In the genomic region with DNA sequence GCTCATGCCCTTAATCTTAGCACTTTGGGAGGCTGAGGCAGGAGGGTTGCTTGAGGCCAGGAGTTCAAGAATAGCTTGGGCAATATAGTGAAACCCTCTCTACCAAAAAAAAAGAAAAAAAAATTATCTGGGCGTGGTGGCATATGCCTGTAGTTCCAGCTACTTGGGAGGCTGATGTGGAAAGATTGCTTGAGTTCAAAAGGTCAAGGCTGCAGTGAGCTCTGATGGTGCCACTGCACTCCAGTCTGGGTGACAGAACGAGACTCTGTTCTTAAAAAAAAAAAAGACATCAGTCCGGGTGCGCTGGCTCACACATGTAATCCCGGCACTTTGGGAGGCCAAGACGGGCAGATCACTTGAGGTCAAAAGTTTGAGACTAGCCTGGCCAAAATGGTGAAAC, we compare ENCODE assay signal across 1 cellular context.
A peak's percentile ranks its signal among the peaks of the same experiment; 100 is the strongest.
TF ChIP-seq lines count a peak whose summit lies in the region.

No MANE protein-coding gene starts in this region.

TF ChIP-seq in K562, 482 proteins besides CTCF, POLR2A, EP300 and RAD21 (continued from another document):
- 0 out of 2 replicates have a peak, but pooled peaks have one; percentile 26 for TF ChIP-seq ZNF644 (tag; IDR thresholded peaks at IDR 0.05; ENCODE audit: low read depth)
- TF ChIP-seq CXXC5 (CRISPR knock-in tag; IDR thresholded peaks at IDR 0.05) = peak; percentile 12; the same call in 1 of the 2 replicates
- TF ChIP-seq ZNF695 (CRISPR knock-in tag; IDR thresholded peaks at IDR 0.05) = no peak
- TF ChIP-seq TRIM24 (IDR thresholded peaks at IDR 0.05) = peak in 1 of 2 experiments; percentile 42; a peak in 1 of 4 replicates
- no peak for TF ChIP-seq ZNF316 (IDR thresholded peaks at IDR 0.05)
- peak; percentile 42 for TF ChIP-seq ZNF384 (IDR thresholded peaks at IDR 0.05; ENCODE audit: low read depth, low read length)
- TF ChIP-seq MAX (CRISPR knock-in tag; IDR thresholded peaks at IDR 0.05) = no peak
- TF ChIP-seq TSC22D4 (tag; IDR thresholded peaks at IDR 0.05) = no peak
- TF ChIP-seq DPF2 (IDR thresholded peaks at IDR 0.05) = peak; percentile 18; the same call in 1 of the 2 replicates
- no peak for TF ChIP-seq ZFP1 (CRISPR knock-in tag; IDR thresholded peaks at IDR 0.05)
- TF ChIP-seq ZNF3 (CRISPR knock-in tag; IDR thresholded peaks at IDR 0.05) = no peak
- no peak for TF ChIP-seq FOXP1 (CRISPR knock-in tag; IDR thresholded peaks at IDR 0.05)
- TF ChIP-seq PREB (CRISPR knock-in tag; IDR thresholded peaks at IDR 0.05) = no peak
- TF ChIP-seq, protein P1, sequence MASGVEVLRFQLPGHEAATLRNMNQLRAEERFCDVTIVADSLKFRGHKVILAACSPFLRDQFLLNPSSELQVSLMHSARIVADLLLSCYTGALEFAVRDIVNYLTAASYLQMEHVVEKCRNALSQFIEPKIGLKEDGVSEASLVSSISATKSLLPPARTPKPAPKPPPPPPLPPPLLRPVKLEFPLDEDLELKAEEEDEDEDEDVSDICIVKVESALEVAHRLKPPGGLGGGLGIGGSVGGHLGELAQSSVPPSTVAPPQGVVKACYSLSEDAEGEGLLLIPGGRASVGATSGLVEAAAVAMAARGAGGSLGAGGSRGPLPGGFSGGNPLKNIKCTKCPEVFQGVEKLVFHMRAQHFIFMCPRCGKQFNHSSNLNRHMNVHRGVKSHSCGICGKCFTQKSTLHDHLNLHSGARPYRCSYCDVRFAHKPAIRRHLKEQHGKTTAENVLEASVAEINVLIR (CRISPR knock-in tag; IDR thresholded peaks at IDR 0.05) = no peak
- no peak for TF ChIP-seq ZFP91 (CRISPR knock-in tag; IDR thresholded peaks at IDR 0.05)
